ENCODE assay signal across 8 cellular contexts in the genomic region with DNA sequence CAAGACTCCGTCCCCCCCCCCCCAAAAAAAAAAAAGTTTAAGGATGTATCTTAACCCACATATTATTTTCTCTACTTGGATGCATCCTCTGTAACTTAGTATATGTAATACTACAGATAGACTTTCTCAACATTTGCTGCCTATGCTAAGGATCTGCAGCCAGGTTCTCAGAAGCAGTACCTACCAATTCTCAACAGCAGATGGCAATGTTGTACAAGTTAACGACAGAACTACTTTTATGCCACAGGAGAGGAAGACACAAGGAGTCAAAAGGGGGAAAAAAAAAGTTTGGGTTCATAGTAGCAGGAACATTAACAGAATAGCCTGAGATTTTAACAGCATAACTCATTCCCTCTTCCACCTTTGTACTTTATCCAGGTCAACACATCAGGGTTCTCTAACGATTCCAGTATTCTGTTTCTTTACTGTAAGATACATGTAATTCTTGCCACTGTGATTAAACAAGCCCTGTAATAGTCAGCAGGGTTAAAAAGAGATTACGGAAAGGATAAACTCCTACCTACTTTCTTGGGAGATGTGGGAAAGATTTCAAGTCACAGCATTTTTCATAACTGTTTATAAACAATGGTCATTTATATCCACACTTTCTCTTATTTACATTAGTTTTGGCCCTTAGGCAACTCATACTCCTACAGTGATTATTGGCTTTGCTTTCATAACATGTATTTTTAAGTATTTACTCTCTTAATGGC. TPM values are rescaled to one million over a fixed set of nuclear protein-coding genes. Genes with fewer than 3 reads are reported as not detected.
DNase-seq lines count a peak whose midpoint lies in the region; ATAC-seq, FAIRE-seq and TF ChIP-seq lines count a peak whose summit lies in the region.

No MANE protein-coding gene starts in this region.

- H3K4me3 ChIP-seq in GM23338 (no peak overlapping the region), WERI-Rb-1 (ENCODE audit: low read depth, low read length) (no peak overlapping the region), epithelial cell of esophagus (ENCODE audit: low read length) (no peak overlapping the region)

- H3K9me2 ChIP-seq in GM23338 (ENCODE audit: insufficient read depth), result no peaks in the 10 kb centered on the region

- no peaks in the 10 kb centered on the region for H4K20me1 ChIP-seq in GM23338 (replicated peaks; ENCODE audit: insufficient read depth)

- H3K27ac Mint-ChIP-seq in GM23338, result no peak overlapping the region

- peaks cover 9% of the 10 kb centered on the region; the same call in 1 of the 2 replicates for H3F3A ChIP-seq in GM23338 (replicated peaks; ENCODE audit: low read depth)

- no peak overlapping the region for H3K27ac ChIP-seq in C4-2B
- no peak overlapping the region for H3K27ac ChIP-seq in GM23338 (ENCODE audit: low read depth)
- H3K27ac ChIP-seq in WERI-Rb-1, result no peak overlapping the region

- no peaks in the 10 kb centered on the region for H3K79me2 ChIP-seq in GM23338 (replicated peaks; ENCODE audit: insufficient read depth)

- H3K36me3 ChIP-seq in GM23338 (ENCODE audit: insufficient read depth) (peaks cover 14% of the 10 kb centered on the region), WERI-Rb-1 (peaks cover 24% of the 10 kb centered on the region)

- H3K4me3 Mint-ChIP-seq in GM23338, result no peak overlapping the region

- H2AFZ ChIP-seq in GM23338, result no peak overlapping the region

- peaks cover 4% of the 10 kb centered on the region; the same call in 1 of the 2 replicates for H3K4me1 ChIP-seq in GM23338 (ENCODE audit: insufficient read depth)

- H3K27me3 ChIP-seq in GM23338 (ENCODE audit: insufficient read depth), result no peaks in the 10 kb centered on the region
- no peaks in the 10 kb centered on the region for H3K27me3 ChIP-seq in WERI-Rb-1 (ENCODE audit: insufficient read depth, low read depth, severe bottlenecking)

- H3K27me3 Mint-ChIP-seq in GM23338 (ENCODE audit: insufficient read depth, low read depth, poor library complexity), result no peaks in the 10 kb centered on the region

- peaks cover 11% of the 10 kb centered on the region for H3K9me3 Mint-ChIP-seq in GM23338

- H3K4me2 ChIP-seq in GM23338, result no peak overlapping the region

- peak; percentile 82 for TF ChIP-seq CTCF in C4-2B (conservative IDR thresholded peaks at IDR 0.05)
- peak; percentile 88 to 91 for TF ChIP-seq CTCF in GM23338 (conservative IDR thresholded peaks at IDR 0.05; ENCODE audit: low read depth in 2 of 2)
- peak; percentile 43; the same call in 1 of the 2 replicates for TF ChIP-seq CTCF in WERI-Rb-1 (IDR thresholded peaks at IDR 0.05; ENCODE audit: low read depth, low read length)
- peak; percentile 79 for TF ChIP-seq CTCF in epithelial cell of esophagus (IDR thresholded peaks at IDR 0.05; ENCODE audit: insufficient read depth, low read depth, low read length, missing control alignments)

- DNase-seq in GM23338 (ENCODE audit: low spot score), result peak; percentile 87
- DNase-seq in NCI-H226, result peak; percentile 52
- DNase-seq in WERI-Rb-1, result peak; percentile 35
- DNase-seq in epithelial cell of esophagus (ENCODE audit: low read depth), result peak; percentile 75
- peak; percentile 78 for DNase-seq in mucosa of gallbladder (ENCODE audit: low spot score)
- peak; percentile 60 for DNase-seq in urothelium cell line (ENCODE audit: low spot score)

- peak; percentile 53 for FAIRE-seq in urothelium cell line (lab: Jason Lieb, UNC)

- ATAC-seq in GM23338 (peak; percentile 89), GM21825 (IDR thresholded peaks at IDR 0.05; ENCODE audit: unreplicated experiment) (no peak)

- H3K4me1 Mint-ChIP-seq in GM23338, result peaks cover 5% of the 10 kb centered on the region

- peaks cover 35% of the 10 kb centered on the region for H3K36me3 Mint-ChIP-seq in GM23338 (ENCODE audit: low read depth)

- no peaks in the 10 kb centered on the region for H3K9me3 ChIP-seq in WERI-Rb-1 (ENCODE audit: severe bottlenecking)

TF ChIP-seq in GM23338, 12 proteins besides CTCF, POLR2A, EP300 and RAD21 (continues in another document):
- no peak for TF ChIP-seq STAT1 (IDR thresholded peaks at IDR 0.05; ENCODE audit: unreplicated experiment)
- TF ChIP-seq ZNF114 (CRISPR knock-in tag; IDR thresholded peaks at IDR 0.05), result no peak
- no peak for TF ChIP-seq EZH2 (IDR thresholded peaks at IDR 0.05; ENCODE audit: low read depth, unreplicated experiment)
- no peak for TF ChIP-seq CREB1 (CRISPR knock-in tag; IDR thresholded peaks at IDR 0.05; ENCODE audit: low read depth)
- TF ChIP-seq, protein P1, sequence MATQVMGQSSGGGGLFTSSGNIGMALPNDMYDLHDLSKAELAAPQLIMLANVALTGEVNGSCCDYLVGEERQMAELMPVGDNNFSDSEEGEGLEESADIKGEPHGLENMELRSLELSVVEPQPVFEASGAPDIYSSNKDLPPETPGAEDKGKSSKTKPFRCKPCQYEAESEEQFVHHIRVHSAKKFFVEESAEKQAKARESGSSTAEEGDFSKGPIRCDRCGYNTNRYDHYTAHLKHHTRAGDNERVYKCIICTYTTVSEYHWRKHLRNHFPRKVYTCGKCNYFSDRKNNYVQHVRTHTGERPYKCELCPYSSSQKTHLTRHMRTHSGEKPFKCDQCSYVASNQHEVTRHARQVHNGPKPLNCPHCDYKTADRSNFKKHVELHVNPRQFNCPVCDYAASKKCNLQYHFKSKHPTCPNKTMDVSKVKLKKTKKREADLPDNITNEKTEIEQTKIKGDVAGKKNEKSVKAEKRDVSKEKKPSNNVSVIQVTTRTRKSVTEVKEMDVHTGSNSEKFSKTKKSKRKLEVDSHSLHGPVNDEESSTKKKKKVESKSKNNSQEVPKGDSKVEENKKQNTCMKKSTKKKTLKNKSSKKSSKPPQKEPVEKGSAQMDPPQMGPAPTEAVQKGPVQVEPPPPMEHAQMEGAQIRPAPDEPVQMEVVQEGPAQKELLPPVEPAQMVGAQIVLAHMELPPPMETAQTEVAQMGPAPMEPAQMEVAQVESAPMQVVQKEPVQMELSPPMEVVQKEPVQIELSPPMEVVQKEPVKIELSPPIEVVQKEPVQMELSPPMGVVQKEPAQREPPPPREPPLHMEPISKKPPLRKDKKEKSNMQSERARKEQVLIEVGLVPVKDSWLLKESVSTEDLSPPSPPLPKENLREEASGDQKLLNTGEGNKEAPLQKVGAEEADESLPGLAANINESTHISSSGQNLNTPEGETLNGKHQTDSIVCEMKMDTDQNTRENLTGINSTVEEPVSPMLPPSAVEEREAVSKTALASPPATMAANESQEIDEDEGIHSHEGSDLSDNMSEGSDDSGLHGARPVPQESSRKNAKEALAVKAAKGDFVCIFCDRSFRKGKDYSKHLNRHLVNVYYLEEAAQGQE (IDR thresholded peaks at IDR 0.05; ENCODE audit: unreplicated experiment), result no peak
- TF ChIP-seq POLR2AphosphoS5 (IDR thresholded peaks at IDR 0.05; ENCODE audit: low read depth), result no peak
- TF ChIP-seq ZNF331 (CRISPR knock-in tag; IDR thresholded peaks at IDR 0.05; ENCODE audit: low read depth), result no peak

RNA-seq across cellular contexts. Expression of a gene that starts 5.7 kb away (rescaled TPM):
- 31.1 and 37.3 TPM in 2 replicates for total RNA-seq in GM23338 (2014; rRNA removed; shearing (Covaris generic))
- polyA plus RNA-seq in GM23338 (2016; fragmentation: Nextera tagmentation; extraction: Ambion mirVana), result 13.9 and 16.3 TPM in 2 replicates
- 119 TPM for total RNA-seq in mucosa of gallbladder

RNA-seq across cellular contexts. Expression of a gene that starts 43.9 kb away (rescaled TPM):
- total RNA-seq in GM23338 (2014; rRNA removed; shearing (Covaris generic)), result 196 and 237 TPM in 2 replicates
- 144 and 180 TPM in 2 replicates for polyA plus RNA-seq in GM23338 (2016; fragmentation: Nextera tagmentation; extraction: Ambion mirVana)
- 390 TPM for total RNA-seq in mucosa of gallbladder

Comparison
In these comparisons a context has a peak if more than half of its experiments do, and no peak if none do; other contexts are left out.
1. DNase-seq: peak in every context shown above with its lines; median percentile 87 in GM23338; 78 in mucosa of gallbladder; 75 in epithelial cell of esophagus; 60 in urothelium cell line; 52 in NCI-H226; 35 in WERI-Rb-1.